In genomic region chr3:171806200-171807128, GRCh38 we compare ENCODE assay signal across 9 cellular contexts. TPM values are rescaled to one million over a fixed set of nuclear protein-coding genes. Genes with fewer than 3 reads are reported as not detected.
DNase-seq lines count a peak whose midpoint lies in the region; ATAC-seq and TF ChIP-seq lines count a peak whose summit lies in the region.
"Had no signal": no experiment of that assay in that cellular context is flagged by ENCODE, and none has a peak within 500 bp of the region (broad histone marks: within the 10 kb centered on the region; RNA-seq: fewer than 3 reads in every experiment).

No MANE protein-coding gene starts in this region.

- H3K9ac ChIP-seq in mucosa of rectum (ENCODE audit: low read depth in 1 of 2, low read length in 2 of 2) = peak overlapping the region in 1 of 2 donors; percentile 26

- H3K27me3 ChIP-seq in mucosa of rectum (ENCODE audit: control insufficient read depth in 2 of 2, insufficient read depth in 2 of 2, low read length in 2 of 2) = no peaks in the 10 kb centered on the region

- peaks cover 0 to 2% of the 10 kb centered on the region in 2 donors for H3K36me3 ChIP-seq in mucosa of rectum (ENCODE audit: control insufficient read depth in 2 of 2, insufficient read depth in 2 of 2, low read length in 2 of 2)

- no peaks in the 10 kb centered on the region for H3K9me3 ChIP-seq in mucosa of rectum (ENCODE audit: control insufficient read depth in 2 of 2, low read length in 2 of 2)

- H3K4me1 ChIP-seq in mucosa of rectum (ENCODE audit: control insufficient read depth in 2 of 2, insufficient read depth in 2 of 2, low read length in 2 of 2) = peaks cover 14 to 52% of the 10 kb centered on the region in 2 donors

- peaks cover 39% of the 10 kb centered on the region for H3K27me3 Mint-ChIP-seq in activated naive CD4-positive, alpha-beta T cell treated with anti-CD3 and anti-CD28 coated beads for 36 hours (ENCODE audit: low read depth)

- no peak overlapping the region for H3K27ac Mint-ChIP-seq in activated naive CD4-positive, alpha-beta T cell treated with anti-CD3 and anti-CD28 coated beads for 36 hours

- ATAC-seq in HG02885 (IDR thresholded peaks at IDR 0.05; ENCODE audit: poor library complexity, unreplicated experiment) = no peak
- ATAC-seq in HG02678 (IDR thresholded peaks at IDR 0.05; ENCODE audit: unreplicated experiment) = no peak

- H3K4me3 Mint-ChIP-seq in activated naive CD4-positive, alpha-beta T cell treated with anti-CD3 and anti-CD28 coated beads for 36 hours = no peak overlapping the region

- H3K9me3 Mint-ChIP-seq in activated naive CD4-positive, alpha-beta T cell treated with anti-CD3 and anti-CD28 coated beads for 36 hours = no peaks in the 10 kb centered on the region

- no peaks in the 10 kb centered on the region for H3K36me3 Mint-ChIP-seq in activated naive CD4-positive, alpha-beta T cell treated with anti-CD3 and anti-CD28 coated beads for 36 hours (ENCODE audit: low read depth)

- peak overlapping the region; percentile 62 to 78 for H3K27ac ChIP-seq in mucosa of rectum (ENCODE audit: low read depth in 2 of 2, low read length in 2 of 2)

- no peak for TF ChIP-seq CTCF in cardiac fibroblast (IDR thresholded peaks at IDR 0.05; ENCODE audit: low read depth, low read length)

- CTCF ChIA-PET in activated naive CD4-positive, alpha-beta T cell treated with anti-CD3 and anti-CD28 coated beads for 36 hours (lab: Charles Lee) = interaction anchor here (0.6 kb wide), 1 partner anchor 805 kb away, joined by 4 read pairs; no protein-coding TSS in a partner anchor

- no peak overlapping the region for H3K4me3 ChIP-seq in cardiac fibroblast (replicated peaks in 1 of 2; ENCODE audit: low read depth in 2 of 2, low read length in 2 of 2)
- no peak overlapping the region for H3K4me3 ChIP-seq in mucosa of rectum (ENCODE audit: low read length in 2 of 2)

- intact Hi-C loops in activated naive CD4-positive, alpha-beta T cell treated with anti-CD3 and anti-CD28 coated beads for 36 hours (cut with micrococcal nuclease) = no loop called here

- H3K4me1 Mint-ChIP-seq in activated naive CD4-positive, alpha-beta T cell treated with anti-CD3 and anti-CD28 coated beads for 36 hours (ENCODE audit: low read depth) = peaks cover 15% of the 10 kb centered on the region

- peak; percentile 27 for DNase-seq in AG20443 (ENCODE audit: low spot score)
- peak; percentile 85 for DNase-seq in HuH-7 (ENCODE audit: low spot score)
- DNase-seq in cardiac fibroblast (ENCODE audit: low read depth in 2 of 2) = peak; percentile 78 to 90
- DNase-seq in GM19240 (ENCODE audit: insufficient read length, low spot score) = no peak
- no peak for DNase-seq in activated naive CD4-positive, alpha-beta T cell treated with anti-CD3 and anti-CD28 coated beads for 36 hours
- DNase-seq: H7 had no signal

RNA-seq across cellular contexts. Expression of gene PLD1, which starts 3.8 kb away (rescaled TPM):
- under 1 TPM in 1 of 2 experiments, not detected in 1; 0.25 TPM for total RNA-seq in activated naive CD4-positive, alpha-beta T cell treated with anti-CD3 and anti-CD28 coated beads for 36 hours

RNA-seq across cellular contexts. Expression of gene TMEM212, which starts 36.7 kb away (rescaled TPM):
- not detected for total RNA-seq in activated naive CD4-positive, alpha-beta T cell treated with anti-CD3 and anti-CD28 coated beads for 36 hours
- total RNA-seq: H7 had no signal

Comparison
In these comparisons a context has a peak if more than half of its experiments do, and no peak if none do; other contexts are left out.
1. DNase-seq: peak in AG20443 (single experiment), HuH-7 (single experiment) and cardiac fibroblast (2 of 2); none in GM19240 (single experiment) and activated naive CD4-positive, alpha-beta T cell treated with anti-CD3 and anti-CD28 coated beads for 36 hours (single experiment).